In genomic region chr1:36523850-36524249, GRCh38 we compare ENCODE assay signal across 15 cellular contexts. TPM values are rescaled to one million over a fixed set of nuclear protein-coding genes. Genes with fewer than 3 reads are reported as not detected.
A peak's percentile ranks its signal among the peaks of the same experiment; 100 is the strongest.
DNase-seq lines count a peak whose midpoint lies in the region; ATAC-seq and TF ChIP-seq lines count a peak whose summit lies in the region.
"Had no signal": no experiment of that assay in that cellular context is flagged by ENCODE, and none has a peak within 500 bp of the region (broad histone marks: within the 10 kb centered on the region; RNA-seq: fewer than 3 reads in every experiment).

No MANE protein-coding gene starts in this region.

- no peak for TF ChIP-seq CTCF in WTC11 (IDR thresholded peaks at IDR 0.05)

- peak overlapping the region; percentile 60 for H3K27ac Mint-ChIP-seq in WTC11
- no peak overlapping the region for H3K27ac Mint-ChIP-seq in stimulated activated memory B cell treated with anti-CD40 and anti-IgM and Interleukin-4, amounts not matched to agents 10 μg/mL and 1 μg/mL and 100 μg/mL, for 72 hours

- no peaks in the 10 kb centered on the region for H3K36me3 Mint-ChIP-seq in WTC11
- no peaks in the 10 kb centered on the region for H3K36me3 Mint-ChIP-seq in stimulated activated memory B cell treated with anti-CD40 and anti-IgM and Interleukin-4, amounts not matched to agents 10 μg/mL and 1 μg/mL and 100 μg/mL, for 72 hours

- H3K27me3 Mint-ChIP-seq in WTC11 (ENCODE audit: low read depth), result no peaks in the 10 kb centered on the region
- H3K27me3 Mint-ChIP-seq in stimulated activated memory B cell treated with anti-CD40 and anti-IgM and Interleukin-4, amounts not matched to agents 10 μg/mL and 1 μg/mL and 100 μg/mL, for 72 hours, result no peaks in the 10 kb centered on the region

- no peak overlapping the region for H3K4me3 Mint-ChIP-seq in WTC11
- no peak overlapping the region for H3K4me3 Mint-ChIP-seq in stimulated activated memory B cell treated with anti-CD40 and anti-IgM and Interleukin-4, amounts not matched to agents 10 μg/mL and 1 μg/mL and 100 μg/mL, for 72 hours

- POLR2A ChIA-PET in WTC11 (lab: Charles Lee), result no interaction called here

- no peaks in the 10 kb centered on the region for H3K9me3 Mint-ChIP-seq in WTC11
- H3K9me3 Mint-ChIP-seq in stimulated activated memory B cell treated with anti-CD40 and anti-IgM and Interleukin-4, amounts not matched to agents 10 μg/mL and 1 μg/mL and 100 μg/mL, for 72 hours, result no peaks in the 10 kb centered on the region

- ATAC-seq in WTC11 (peak; percentile 51), GM19351 (IDR thresholded peaks at IDR 0.05; ENCODE audit: unreplicated experiment) (no peak)
- peak; percentile 56 for ATAC-seq in stimulated activated memory B cell treated with anti-CD40 and anti-IgM and Interleukin-4, amounts not matched to agents 10 μg/mL and 1 μg/mL and 100 μg/mL, for 72 hours
- ATAC-seq: left cardiac atrium, mucosa of descending colon had no signal

- CTCF ChIA-PET in WTC11 (lab: Charles Lee), result interaction anchor here (0.8 kb wide), 1 partner anchor 44 kb away, joined by 3 read pairs; no protein-coding TSS in a partner anchor

- H3K4me1 Mint-ChIP-seq in WTC11, result peaks cover 32% of the 10 kb centered on the region
- H3K4me1 Mint-ChIP-seq in stimulated activated memory B cell treated with anti-CD40 and anti-IgM and Interleukin-4, amounts not matched to agents 10 μg/mL and 1 μg/mL and 100 μg/mL, for 72 hours, result peaks cover 10% of the 10 kb centered on the region

- peak; percentile 73 for DNase-seq in activated effector memory CD4-positive, alpha-beta T cell treated with anti-CD3 and anti-CD28 coated beads, Interleukin-2, amount 50 U/mL, for 16 hours
- DNase-seq in activated effector memory CD4-positive, alpha-beta T cell treated with Interleukin-2 at 50 U/mL for 16 hours, result no peak
- no peak for DNase-seq in WTC11 (ENCODE audit: low spot score)
- peak; percentile 35 for DNase-seq in islet precursor cell
- DNase-seq in activated gamma-delta T cell treated with Interleukin-2 at 50 U/mL for 16 hours, result no peak
- no peak for DNase-seq in pons (ENCODE audit: low spot score)
- DNase-seq: activated naive CD4-positive, alpha-beta T cell; dorsolateral prefrontal cortex; Kasumi-1; left cardiac atrium; mucosa of descending colon; NCI-H1436 had no signal

TF ChIP-seq in WTC11, 78 proteins besides CTCF, POLR2A, EP300 and RAD21:
- TF ChIP-seq NR1H2 (CRISPR knock-in tag; IDR thresholded peaks at IDR 0.05), result no peak

RNA-seq across cellular contexts. Expression of gene CSF3R, which starts 41.1 kb away (rescaled TPM):
- 0.09 to 0.30 TPM (median 0.26 TPM) in 3 replicates for total RNA-seq in WTC11 (2021)
- total RNA-seq: osteocyte had no signal

RNA-seq across cellular contexts. Expression of gene MRPS15, which starts 59.7 kb away (rescaled TPM):
- 100.0 to 113 TPM (median 104 TPM) in 3 replicates for total RNA-seq in WTC11 (2021)

Comparison
In these comparisons a context has a peak if more than half of its experiments do, and no peak if none do; other contexts are left out.
1. DNase-seq: peak in activated effector memory CD4-positive, alpha-beta T cell treated with anti-CD3 and anti-CD28 coated beads, Interleukin-2, amount 50 U/mL, for 16 hours (single experiment) and islet precursor cell (single experiment); none in activated effector memory CD4-positive, alpha-beta T cell treated with Interleukin-2 at 50 U/mL for 16 hours (single experiment), WTC11 (single experiment), activated gamma-delta T cell treated with Interleukin-2 at 50 U/mL for 16 hours (single experiment) and pons (single experiment).